In the genomic region with DNA sequence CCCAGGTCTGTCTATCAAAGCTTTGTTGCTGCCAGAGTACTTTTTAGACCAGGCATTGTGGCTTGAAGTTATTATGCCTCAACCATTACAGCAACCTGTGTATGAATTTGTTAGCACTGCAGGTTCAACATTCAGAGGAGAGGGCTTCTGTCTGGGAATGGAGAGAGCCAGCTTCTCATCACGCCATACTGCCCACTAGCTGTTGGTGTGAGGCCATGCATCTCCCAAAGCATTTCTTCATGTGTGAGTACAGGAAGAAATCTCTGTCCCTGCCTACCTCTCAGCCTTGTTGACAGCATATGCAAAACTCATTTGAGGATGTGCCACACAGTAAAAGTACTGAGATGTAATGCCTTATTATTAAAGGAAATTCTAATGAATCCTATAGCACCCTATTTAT, we compare ENCODE assay signal across 1 cellular context.
TF ChIP-seq lines count a peak whose summit lies in the region.

No MANE protein-coding gene starts in this region.

TF ChIP-seq in GM23338, 12 proteins besides CTCF, POLR2A, EP300 and RAD21 (continued from another document):
- TF ChIP-seq REST (IDR thresholded peaks at IDR 0.05; ENCODE audit: unreplicated experiment), result no peak
- TF ChIP-seq CREB1 (CRISPR knock-in tag; IDR thresholded peaks at IDR 0.05; ENCODE audit: low read depth), result no peak
- TF ChIP-seq ZNF114 (CRISPR knock-in tag; IDR thresholded peaks at IDR 0.05), result no peak
- no peak for TF ChIP-seq STAT1 (IDR thresholded peaks at IDR 0.05; ENCODE audit: unreplicated experiment)
- TF ChIP-seq EZH2 (IDR thresholded peaks at IDR 0.05; ENCODE audit: low read depth, unreplicated experiment), result no peak
- TF ChIP-seq POLR2AphosphoS5 (IDR thresholded peaks at IDR 0.05; ENCODE audit: low read depth), result no peak
- TF ChIP-seq NANOG (IDR thresholded peaks at IDR 0.05; ENCODE audit: borderline replicate concordance), result no peak
- TF ChIP-seq ZNF331 (CRISPR knock-in tag; IDR thresholded peaks at IDR 0.05; ENCODE audit: low read depth), result no peak
